25 cellular contexts compared by ENCODE assay signal in genomic region chr2:239774142-239774462, GRCh38.
"Had no signal": no experiment of that assay in that cellular context is flagged by ENCODE, and none has a peak within 500 bp of the region (broad histone marks: within the 10 kb centered on the region; RNA-seq: fewer than 3 reads in every experiment).

No MANE protein-coding gene starts in this region.

- ATAC-seq: activated naive CD4-positive, alpha-beta T cell treated with anti-CD3 and anti-CD28 coated beads, Interleukin-2, amount 50 U/mL, for 72 hours; effector memory CD8-positive, alpha-beta T cell; gastrocnemius medialis; mucosa of descending colon; SK-N-SH treated with all-trans-retinoic acid at 6 μM for 48 hours; stimulated activated naive CD8-positive, alpha-beta T cell treated with anti-CD3 and anti-CD28 coated beads, Interleukin-15, Interleukin-2, amounts not matched to agents 100 U/mL and 50 U/mL, for 24 hours; T-helper 17 cell; WTC11 had no signal

- H3K27me3 ChIP-seq: colonic mucosa, right atrium auricular region, uterus had no signal

- DNase-seq: activated CD4-positive, alpha-beta memory T cell treated with anti-CD3 and anti-CD28 coated beads, Interleukin-2, amount 10 ng/mL, durations not matched to agents 7 days and 5 days; activated CD4-positive, alpha-beta T cell treated with anti-CD3 and anti-CD28 coated beads for 1 hour; activated CD4-positive, alpha-beta T cell treated with anti-CD3 and anti-CD28 coated beads, Interleukin-2, amount 10 ng/mL, durations not matched to agents 7 days and 5 days; activated gamma-delta T cell; colonic mucosa; effector memory CD8-positive, alpha-beta T cell; erythroblast; gastrocnemius medialis; glutamatergic neuron; left ventricle myocardium inferior; mesendoderm; nephron progenitor cell; stimulated activated CD4-positive, alpha-beta T cell treated with anti-CD3 and anti-CD28 coated beads, Interleukin-2, amount 100 ng/mL, for 48 hours; stimulated activated naive CD8-positive, alpha-beta T cell treated with anti-CD3 and anti-CD28 coated beads, Interleukin-15, Interleukin-2, amounts not matched to agents 100 U/mL and 50 U/mL, for 24 hours; T-helper 17 cell; trophoblast cell; uterus had no signal

- H3K36me3 ChIP-seq: breast epithelium, colonic mucosa, gastrocnemius medialis, left ventricle myocardium inferior, right atrium auricular region, thoracic aorta, uterus had no signal

- H3K9me3 ChIP-seq: colonic mucosa, uterus had no signal

- H3K27ac ChIP-seq: breast epithelium, colonic mucosa, gastrocnemius medialis, left ventricle myocardium inferior, right atrium auricular region, thoracic aorta, uterus had no signal

- H3K4me3 ChIP-seq: breast epithelium, colonic mucosa, gastrocnemius medialis, left ventricle myocardium inferior, lung, mucosa of descending colon, right atrium auricular region, thoracic aorta, uterus had no signal

- H3K4me1 ChIP-seq: breast epithelium, colonic mucosa, left ventricle myocardium inferior, right atrium auricular region, uterus had no signal
